ENCODE assay signal across 2 cellular contexts in genomic region chr10:110496553-110497437, GRCh38.
TF ChIP-seq lines count a peak whose summit lies in the region.

No MANE protein-coding gene starts in this region.

TF ChIP-seq in A549, 52 proteins besides CTCF, POLR2A, EP300 and RAD21 (continued from another document):
- no peak for TF ChIP-seq REST (IDR thresholded peaks at IDR 0.05)
- no peak for TF ChIP-seq FOXS1 (CRISPR knock-in tag; IDR thresholded peaks at IDR 0.05)
- 0 out of 2 replicates have a peak, but pooled peaks have one; percentile 34 for TF ChIP-seq RARB (CRISPR knock-in tag; IDR thresholded peaks at IDR 0.05)
- TF ChIP-seq CHD4 (IDR thresholded peaks at IDR 0.05; ENCODE audit: borderline replicate concordance), result no peak
- no peak for TF ChIP-seq CBX2 (IDR thresholded peaks at IDR 0.05; ENCODE audit: borderline replicate concordance, low read depth)
- no peak for TF ChIP-seq HOXB13 (CRISPR knock-in tag; IDR thresholded peaks at IDR 0.05; ENCODE audit: low read depth)
- TF ChIP-seq BHLHE40 (IDR thresholded peaks at IDR 0.05; ENCODE audit: low read depth, low read length), result no peak
- no peak for TF ChIP-seq ZSCAN20 (CRISPR knock-in tag; IDR thresholded peaks at IDR 0.05)

TF ChIP-seq in HepG2, 621 proteins besides CTCF, POLR2A, EP300 and RAD21 (continued from another document):
- no peak for TF ChIP-seq ZNF512 (CRISPR knock-in tag; IDR thresholded peaks at IDR 0.05)
- 0 out of 2 replicates have a peak, but pooled peaks have one; percentile 13 for TF ChIP-seq ZNF446 (CRISPR knock-in tag; IDR thresholded peaks at IDR 0.05)
- no peak for TF ChIP-seq ZNF891 (CRISPR knock-in tag; IDR thresholded peaks at IDR 0.05)
